In the genomic region with DNA sequence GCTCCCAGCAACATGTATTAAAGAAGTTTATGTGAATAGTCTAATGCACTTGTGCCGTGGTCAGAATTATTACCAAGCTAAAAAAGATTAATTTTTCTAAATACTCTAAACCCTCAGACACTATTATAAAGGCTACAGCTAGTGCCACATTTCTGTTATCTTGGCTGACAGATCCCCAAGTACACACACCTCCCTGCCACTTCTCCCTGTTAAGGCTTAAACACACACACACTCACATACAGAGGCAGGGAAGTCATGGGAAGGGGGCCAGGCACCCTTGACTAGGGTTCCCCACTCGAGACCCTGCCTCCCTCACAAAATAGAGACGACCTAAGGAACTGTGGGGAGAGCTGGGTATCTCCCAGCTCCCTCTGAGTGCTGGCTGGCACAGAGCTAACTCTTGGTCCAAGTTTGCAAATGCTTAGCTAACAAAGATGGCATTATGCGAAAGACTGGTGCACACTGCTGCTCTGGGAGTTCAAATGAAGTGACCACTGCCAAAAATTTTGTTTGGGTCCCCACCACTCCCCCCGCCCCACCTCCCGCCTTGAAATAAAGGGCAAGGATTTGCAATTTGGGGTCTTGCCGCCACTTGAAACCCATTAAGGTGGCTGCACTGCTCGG, we compare ENCODE assay signal across 1 cellular context.
TF ChIP-seq lines count a peak whose summit lies in the region.

No MANE protein-coding gene starts in this region.

TF ChIP-seq in GM23338, 12 proteins besides CTCF, POLR2A, EP300 and RAD21 (continued from another document):
- TF ChIP-seq, protein P1, sequence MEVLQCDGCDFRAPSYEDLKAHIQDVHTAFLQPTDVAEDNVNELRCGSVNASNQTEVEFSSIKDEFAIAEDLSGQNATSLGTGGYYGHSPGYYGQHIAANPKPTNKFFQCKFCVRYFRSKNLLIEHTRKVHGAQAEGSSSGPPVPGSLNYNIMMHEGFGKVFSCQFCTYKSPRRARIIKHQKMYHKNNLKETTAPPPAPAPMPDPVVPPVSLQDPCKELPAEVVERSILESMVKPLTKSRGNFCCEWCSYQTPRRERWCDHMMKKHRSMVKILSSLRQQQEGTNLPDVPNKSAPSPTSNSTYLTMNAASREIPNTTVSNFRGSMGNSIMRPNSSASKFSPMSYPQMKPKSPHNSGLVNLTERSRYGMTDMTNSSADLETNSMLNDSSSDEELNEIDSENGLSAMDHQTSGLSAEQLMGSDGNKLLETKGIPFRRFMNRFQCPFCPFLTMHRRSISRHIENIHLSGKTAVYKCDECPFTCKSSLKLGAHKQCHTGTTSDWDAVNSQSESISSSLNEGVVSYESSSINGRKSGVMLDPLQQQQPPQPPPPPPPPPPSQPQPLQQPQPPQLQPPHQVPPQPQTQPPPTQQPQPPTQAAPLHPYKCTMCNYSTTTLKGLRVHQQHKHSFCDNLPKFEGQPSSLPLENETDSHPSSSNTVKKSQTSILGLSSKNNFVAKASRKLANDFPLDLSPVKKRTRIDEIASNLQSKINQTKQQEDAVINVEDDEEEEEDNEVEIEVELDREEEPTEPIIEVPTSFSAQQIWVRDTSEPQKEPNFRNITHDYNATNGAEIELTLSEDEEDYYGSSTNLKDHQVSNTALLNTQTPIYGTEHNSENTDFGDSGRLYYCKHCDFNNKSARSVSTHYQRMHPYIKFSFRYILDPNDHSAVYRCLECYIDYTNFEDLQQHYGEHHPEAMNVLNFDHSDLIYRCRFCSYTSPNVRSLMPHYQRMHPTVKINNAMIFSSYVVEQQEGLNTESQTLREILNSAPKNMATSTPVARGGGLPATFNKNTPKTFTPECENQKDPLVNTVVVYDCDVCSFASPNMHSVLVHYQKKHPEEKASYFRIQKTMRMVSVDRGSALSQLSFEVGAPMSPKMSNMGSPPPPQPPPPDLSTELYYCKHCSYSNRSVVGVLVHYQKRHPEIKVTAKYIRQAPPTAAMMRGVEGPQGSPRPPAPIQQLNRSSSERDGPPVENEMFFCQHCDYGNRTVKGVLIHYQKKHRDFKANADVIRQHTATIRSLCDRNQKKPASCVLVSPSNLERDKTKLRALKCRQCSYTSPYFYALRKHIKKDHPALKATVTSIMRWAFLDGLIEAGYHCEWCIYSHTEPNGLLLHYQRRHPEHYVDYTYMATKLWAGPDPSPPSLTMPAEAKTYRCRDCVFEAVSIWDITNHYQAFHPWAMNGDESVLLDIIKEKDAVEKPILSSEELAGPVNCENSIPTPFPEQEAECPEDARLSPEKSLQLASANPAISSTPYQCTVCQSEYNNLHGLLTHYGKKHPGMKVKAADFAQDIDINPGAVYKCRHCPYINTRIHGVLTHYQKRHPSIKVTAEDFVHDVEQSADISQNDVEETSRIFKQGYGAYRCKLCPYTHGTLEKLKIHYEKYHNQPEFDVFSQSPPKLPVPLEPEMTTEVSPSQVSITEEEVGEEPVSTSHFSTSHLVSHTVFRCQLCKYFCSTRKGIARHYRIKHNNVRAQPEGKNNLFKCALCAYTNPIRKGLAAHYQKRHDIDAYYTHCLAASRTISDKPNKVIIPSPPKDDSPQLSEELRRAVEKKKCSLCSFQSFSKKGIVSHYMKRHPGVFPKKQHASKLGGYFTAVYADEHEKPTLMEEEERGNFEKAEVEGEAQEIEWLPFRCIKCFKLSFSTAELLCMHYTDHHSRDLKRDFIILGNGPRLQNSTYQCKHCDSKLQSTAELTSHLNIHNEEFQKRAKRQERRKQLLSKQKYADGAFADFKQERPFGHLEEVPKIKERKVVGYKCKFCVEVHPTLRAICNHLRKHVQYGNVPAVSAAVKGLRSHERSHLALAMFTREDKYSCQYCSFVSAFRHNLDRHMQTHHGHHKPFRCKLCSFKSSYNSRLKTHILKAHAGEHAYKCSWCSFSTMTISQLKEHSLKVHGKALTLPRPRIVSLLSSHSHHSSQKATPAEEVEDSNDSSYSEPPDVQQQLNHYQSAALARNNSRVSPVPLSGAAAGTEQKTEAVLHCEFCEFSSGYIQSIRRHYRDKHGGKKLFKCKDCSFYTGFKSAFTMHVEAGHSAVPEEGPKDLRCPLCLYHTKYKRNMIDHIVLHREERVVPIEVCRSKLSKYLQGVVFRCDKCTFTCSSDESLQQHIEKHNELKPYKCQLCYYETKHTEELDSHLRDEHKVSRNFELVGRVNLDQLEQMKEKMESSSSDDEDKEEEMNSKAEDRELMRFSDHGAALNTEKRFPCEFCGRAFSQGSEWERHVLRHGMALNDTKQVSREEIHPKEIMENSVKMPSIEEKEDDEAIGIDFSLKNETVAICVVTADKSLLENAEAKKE (CRISPR knock-in tag; IDR thresholded peaks at IDR 0.05) = no peak
- no peak for TF ChIP-seq NANOG (IDR thresholded peaks at IDR 0.05; ENCODE audit: borderline replicate concordance)
- TF ChIP-seq, protein P2, sequence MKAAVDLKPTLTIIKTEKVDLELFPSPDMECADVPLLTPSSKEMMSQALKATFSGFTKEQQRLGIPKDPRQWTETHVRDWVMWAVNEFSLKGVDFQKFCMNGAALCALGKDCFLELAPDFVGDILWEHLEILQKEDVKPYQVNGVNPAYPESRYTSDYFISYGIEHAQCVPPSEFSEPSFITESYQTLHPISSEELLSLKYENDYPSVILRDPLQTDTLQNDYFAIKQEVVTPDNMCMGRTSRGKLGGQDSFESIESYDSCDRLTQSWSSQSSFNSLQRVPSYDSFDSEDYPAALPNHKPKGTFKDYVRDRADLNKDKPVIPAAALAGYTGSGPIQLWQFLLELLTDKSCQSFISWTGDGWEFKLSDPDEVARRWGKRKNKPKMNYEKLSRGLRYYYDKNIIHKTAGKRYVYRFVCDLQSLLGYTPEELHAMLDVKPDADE (IDR thresholded peaks at IDR 0.05) = no peak
TF ChIP-seq in GM23338: peak in this region for 0.
